1 cellular context compared by ENCODE assay signal in the genomic region with DNA sequence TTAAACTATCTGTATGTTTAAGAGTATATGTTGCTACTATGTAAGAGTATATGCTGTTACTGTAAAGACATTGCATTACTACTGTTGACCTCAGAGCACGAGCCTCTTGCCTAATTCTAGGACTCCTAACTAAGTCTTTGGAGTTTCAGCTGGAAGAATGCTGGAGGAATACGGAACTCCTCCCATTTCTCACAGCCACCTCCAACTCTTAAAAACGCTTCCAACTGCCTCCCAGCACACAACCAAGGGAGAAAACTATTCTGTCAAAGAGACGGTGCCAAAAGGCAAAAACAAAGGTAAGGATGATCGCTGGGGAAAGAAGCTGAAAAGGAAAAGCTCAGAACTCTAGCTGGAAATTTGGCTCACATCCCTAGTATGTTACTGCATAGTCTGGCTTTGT.
TF ChIP-seq lines count a peak whose summit lies in the region.

A gene with protein sequence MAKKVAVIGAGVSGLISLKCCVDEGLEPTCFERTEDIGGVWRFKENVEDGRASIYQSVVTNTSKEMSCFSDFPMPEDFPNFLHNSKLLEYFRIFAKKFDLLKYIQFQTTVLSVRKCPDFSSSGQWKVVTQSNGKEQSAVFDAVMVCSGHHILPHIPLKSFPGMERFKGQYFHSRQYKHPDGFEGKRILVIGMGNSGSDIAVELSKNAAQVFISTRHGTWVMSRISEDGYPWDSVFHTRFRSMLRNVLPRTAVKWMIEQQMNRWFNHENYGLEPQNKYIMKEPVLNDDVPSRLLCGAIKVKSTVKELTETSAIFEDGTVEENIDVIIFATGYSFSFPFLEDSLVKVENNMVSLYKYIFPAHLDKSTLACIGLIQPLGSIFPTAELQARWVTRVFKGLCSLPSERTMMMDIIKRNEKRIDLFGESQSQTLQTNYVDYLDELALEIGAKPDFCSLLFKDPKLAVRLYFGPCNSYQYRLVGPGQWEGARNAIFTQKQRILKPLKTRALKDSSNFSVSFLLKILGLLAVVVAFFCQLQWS (plus strand): TSS at position 237 of the 400 bp plus-strand sequence. CDS start 414 bp downstream, outside the sequence.

TF ChIP-seq in GM23338, 12 proteins besides CTCF, POLR2A, EP300 and RAD21:
- TF ChIP-seq, protein P1, sequence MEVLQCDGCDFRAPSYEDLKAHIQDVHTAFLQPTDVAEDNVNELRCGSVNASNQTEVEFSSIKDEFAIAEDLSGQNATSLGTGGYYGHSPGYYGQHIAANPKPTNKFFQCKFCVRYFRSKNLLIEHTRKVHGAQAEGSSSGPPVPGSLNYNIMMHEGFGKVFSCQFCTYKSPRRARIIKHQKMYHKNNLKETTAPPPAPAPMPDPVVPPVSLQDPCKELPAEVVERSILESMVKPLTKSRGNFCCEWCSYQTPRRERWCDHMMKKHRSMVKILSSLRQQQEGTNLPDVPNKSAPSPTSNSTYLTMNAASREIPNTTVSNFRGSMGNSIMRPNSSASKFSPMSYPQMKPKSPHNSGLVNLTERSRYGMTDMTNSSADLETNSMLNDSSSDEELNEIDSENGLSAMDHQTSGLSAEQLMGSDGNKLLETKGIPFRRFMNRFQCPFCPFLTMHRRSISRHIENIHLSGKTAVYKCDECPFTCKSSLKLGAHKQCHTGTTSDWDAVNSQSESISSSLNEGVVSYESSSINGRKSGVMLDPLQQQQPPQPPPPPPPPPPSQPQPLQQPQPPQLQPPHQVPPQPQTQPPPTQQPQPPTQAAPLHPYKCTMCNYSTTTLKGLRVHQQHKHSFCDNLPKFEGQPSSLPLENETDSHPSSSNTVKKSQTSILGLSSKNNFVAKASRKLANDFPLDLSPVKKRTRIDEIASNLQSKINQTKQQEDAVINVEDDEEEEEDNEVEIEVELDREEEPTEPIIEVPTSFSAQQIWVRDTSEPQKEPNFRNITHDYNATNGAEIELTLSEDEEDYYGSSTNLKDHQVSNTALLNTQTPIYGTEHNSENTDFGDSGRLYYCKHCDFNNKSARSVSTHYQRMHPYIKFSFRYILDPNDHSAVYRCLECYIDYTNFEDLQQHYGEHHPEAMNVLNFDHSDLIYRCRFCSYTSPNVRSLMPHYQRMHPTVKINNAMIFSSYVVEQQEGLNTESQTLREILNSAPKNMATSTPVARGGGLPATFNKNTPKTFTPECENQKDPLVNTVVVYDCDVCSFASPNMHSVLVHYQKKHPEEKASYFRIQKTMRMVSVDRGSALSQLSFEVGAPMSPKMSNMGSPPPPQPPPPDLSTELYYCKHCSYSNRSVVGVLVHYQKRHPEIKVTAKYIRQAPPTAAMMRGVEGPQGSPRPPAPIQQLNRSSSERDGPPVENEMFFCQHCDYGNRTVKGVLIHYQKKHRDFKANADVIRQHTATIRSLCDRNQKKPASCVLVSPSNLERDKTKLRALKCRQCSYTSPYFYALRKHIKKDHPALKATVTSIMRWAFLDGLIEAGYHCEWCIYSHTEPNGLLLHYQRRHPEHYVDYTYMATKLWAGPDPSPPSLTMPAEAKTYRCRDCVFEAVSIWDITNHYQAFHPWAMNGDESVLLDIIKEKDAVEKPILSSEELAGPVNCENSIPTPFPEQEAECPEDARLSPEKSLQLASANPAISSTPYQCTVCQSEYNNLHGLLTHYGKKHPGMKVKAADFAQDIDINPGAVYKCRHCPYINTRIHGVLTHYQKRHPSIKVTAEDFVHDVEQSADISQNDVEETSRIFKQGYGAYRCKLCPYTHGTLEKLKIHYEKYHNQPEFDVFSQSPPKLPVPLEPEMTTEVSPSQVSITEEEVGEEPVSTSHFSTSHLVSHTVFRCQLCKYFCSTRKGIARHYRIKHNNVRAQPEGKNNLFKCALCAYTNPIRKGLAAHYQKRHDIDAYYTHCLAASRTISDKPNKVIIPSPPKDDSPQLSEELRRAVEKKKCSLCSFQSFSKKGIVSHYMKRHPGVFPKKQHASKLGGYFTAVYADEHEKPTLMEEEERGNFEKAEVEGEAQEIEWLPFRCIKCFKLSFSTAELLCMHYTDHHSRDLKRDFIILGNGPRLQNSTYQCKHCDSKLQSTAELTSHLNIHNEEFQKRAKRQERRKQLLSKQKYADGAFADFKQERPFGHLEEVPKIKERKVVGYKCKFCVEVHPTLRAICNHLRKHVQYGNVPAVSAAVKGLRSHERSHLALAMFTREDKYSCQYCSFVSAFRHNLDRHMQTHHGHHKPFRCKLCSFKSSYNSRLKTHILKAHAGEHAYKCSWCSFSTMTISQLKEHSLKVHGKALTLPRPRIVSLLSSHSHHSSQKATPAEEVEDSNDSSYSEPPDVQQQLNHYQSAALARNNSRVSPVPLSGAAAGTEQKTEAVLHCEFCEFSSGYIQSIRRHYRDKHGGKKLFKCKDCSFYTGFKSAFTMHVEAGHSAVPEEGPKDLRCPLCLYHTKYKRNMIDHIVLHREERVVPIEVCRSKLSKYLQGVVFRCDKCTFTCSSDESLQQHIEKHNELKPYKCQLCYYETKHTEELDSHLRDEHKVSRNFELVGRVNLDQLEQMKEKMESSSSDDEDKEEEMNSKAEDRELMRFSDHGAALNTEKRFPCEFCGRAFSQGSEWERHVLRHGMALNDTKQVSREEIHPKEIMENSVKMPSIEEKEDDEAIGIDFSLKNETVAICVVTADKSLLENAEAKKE (CRISPR knock-in tag; IDR thresholded peaks at IDR 0.05), result no peak
- no peak for TF ChIP-seq NANOG (IDR thresholded peaks at IDR 0.05; ENCODE audit: borderline replicate concordance)
- no peak for TF ChIP-seq CREB1 (CRISPR knock-in tag; IDR thresholded peaks at IDR 0.05; ENCODE audit: low read depth)
- TF ChIP-seq ZNF331 (CRISPR knock-in tag; IDR thresholded peaks at IDR 0.05; ENCODE audit: low read depth), result no peak
- TF ChIP-seq, protein P2, sequence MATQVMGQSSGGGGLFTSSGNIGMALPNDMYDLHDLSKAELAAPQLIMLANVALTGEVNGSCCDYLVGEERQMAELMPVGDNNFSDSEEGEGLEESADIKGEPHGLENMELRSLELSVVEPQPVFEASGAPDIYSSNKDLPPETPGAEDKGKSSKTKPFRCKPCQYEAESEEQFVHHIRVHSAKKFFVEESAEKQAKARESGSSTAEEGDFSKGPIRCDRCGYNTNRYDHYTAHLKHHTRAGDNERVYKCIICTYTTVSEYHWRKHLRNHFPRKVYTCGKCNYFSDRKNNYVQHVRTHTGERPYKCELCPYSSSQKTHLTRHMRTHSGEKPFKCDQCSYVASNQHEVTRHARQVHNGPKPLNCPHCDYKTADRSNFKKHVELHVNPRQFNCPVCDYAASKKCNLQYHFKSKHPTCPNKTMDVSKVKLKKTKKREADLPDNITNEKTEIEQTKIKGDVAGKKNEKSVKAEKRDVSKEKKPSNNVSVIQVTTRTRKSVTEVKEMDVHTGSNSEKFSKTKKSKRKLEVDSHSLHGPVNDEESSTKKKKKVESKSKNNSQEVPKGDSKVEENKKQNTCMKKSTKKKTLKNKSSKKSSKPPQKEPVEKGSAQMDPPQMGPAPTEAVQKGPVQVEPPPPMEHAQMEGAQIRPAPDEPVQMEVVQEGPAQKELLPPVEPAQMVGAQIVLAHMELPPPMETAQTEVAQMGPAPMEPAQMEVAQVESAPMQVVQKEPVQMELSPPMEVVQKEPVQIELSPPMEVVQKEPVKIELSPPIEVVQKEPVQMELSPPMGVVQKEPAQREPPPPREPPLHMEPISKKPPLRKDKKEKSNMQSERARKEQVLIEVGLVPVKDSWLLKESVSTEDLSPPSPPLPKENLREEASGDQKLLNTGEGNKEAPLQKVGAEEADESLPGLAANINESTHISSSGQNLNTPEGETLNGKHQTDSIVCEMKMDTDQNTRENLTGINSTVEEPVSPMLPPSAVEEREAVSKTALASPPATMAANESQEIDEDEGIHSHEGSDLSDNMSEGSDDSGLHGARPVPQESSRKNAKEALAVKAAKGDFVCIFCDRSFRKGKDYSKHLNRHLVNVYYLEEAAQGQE (IDR thresholded peaks at IDR 0.05; ENCODE audit: unreplicated experiment), result no peak
- no peak for TF ChIP-seq POLR2AphosphoS5 (IDR thresholded peaks at IDR 0.05; ENCODE audit: low read depth)
- TF ChIP-seq EZH2phosphoT487 (IDR thresholded peaks at IDR 0.05; ENCODE audit: unreplicated experiment), result no peak
- no peak for TF ChIP-seq ZNF114 (CRISPR knock-in tag; IDR thresholded peaks at IDR 0.05)
- TF ChIP-seq, protein P3, sequence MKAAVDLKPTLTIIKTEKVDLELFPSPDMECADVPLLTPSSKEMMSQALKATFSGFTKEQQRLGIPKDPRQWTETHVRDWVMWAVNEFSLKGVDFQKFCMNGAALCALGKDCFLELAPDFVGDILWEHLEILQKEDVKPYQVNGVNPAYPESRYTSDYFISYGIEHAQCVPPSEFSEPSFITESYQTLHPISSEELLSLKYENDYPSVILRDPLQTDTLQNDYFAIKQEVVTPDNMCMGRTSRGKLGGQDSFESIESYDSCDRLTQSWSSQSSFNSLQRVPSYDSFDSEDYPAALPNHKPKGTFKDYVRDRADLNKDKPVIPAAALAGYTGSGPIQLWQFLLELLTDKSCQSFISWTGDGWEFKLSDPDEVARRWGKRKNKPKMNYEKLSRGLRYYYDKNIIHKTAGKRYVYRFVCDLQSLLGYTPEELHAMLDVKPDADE (IDR thresholded peaks at IDR 0.05), result no peak
- no peak for TF ChIP-seq STAT1 (IDR thresholded peaks at IDR 0.05; ENCODE audit: unreplicated experiment)
- TF ChIP-seq JUNB (IDR thresholded peaks at IDR 0.05; ENCODE audit: unreplicated experiment), result no peak
- no peak for TF ChIP-seq EZH2 (IDR thresholded peaks at IDR 0.05; ENCODE audit: low read depth, unreplicated experiment)
